Comparison of ENCODE assay signal across 1 cellular context in the genomic region with DNA sequence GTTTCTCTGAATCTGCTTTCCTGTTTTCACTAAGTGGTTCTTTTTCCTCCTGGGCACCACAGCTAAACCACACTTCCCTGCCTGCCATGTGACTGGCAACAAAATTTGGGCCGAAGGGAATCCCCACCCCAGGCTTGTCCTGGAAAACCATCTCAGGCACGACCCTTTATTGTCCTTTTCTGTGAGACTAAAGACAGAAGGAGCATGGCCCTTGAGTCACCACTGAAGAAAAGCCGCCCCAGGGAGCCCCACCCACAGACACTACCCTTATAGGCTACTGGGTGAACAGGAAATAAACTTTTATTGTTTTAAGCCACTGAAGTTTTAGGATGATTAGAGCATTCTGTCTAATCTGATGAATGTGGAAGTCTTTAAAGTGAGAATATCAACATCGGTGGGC.
TF ChIP-seq lines count a peak whose summit lies in the region.

No MANE protein-coding gene starts in this region.

TF ChIP-seq in GM23338, 12 proteins besides CTCF, POLR2A, EP300 and RAD21 (continued from another document):
- TF ChIP-seq, protein P1, sequence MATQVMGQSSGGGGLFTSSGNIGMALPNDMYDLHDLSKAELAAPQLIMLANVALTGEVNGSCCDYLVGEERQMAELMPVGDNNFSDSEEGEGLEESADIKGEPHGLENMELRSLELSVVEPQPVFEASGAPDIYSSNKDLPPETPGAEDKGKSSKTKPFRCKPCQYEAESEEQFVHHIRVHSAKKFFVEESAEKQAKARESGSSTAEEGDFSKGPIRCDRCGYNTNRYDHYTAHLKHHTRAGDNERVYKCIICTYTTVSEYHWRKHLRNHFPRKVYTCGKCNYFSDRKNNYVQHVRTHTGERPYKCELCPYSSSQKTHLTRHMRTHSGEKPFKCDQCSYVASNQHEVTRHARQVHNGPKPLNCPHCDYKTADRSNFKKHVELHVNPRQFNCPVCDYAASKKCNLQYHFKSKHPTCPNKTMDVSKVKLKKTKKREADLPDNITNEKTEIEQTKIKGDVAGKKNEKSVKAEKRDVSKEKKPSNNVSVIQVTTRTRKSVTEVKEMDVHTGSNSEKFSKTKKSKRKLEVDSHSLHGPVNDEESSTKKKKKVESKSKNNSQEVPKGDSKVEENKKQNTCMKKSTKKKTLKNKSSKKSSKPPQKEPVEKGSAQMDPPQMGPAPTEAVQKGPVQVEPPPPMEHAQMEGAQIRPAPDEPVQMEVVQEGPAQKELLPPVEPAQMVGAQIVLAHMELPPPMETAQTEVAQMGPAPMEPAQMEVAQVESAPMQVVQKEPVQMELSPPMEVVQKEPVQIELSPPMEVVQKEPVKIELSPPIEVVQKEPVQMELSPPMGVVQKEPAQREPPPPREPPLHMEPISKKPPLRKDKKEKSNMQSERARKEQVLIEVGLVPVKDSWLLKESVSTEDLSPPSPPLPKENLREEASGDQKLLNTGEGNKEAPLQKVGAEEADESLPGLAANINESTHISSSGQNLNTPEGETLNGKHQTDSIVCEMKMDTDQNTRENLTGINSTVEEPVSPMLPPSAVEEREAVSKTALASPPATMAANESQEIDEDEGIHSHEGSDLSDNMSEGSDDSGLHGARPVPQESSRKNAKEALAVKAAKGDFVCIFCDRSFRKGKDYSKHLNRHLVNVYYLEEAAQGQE (IDR thresholded peaks at IDR 0.05; ENCODE audit: unreplicated experiment) = no peak
- no peak for TF ChIP-seq EZH2 (IDR thresholded peaks at IDR 0.05; ENCODE audit: low read depth, unreplicated experiment)
- TF ChIP-seq EZH2phosphoT487 (IDR thresholded peaks at IDR 0.05; ENCODE audit: unreplicated experiment) = no peak
- no peak for TF ChIP-seq POLR2AphosphoS5 (IDR thresholded peaks at IDR 0.05; ENCODE audit: low read depth)
TF ChIP-seq in GM23338: peak in this region for 0.
